ENCODE assay signal across 13 cellular contexts in genomic region chr21:45984584-45985095, GRCh38. TPM values are rescaled to one million over a fixed set of nuclear protein-coding genes. Genes with fewer than 3 reads are reported as not detected.
DNase-seq lines count a peak whose midpoint lies in the region; ATAC-seq and TF ChIP-seq lines count a peak whose summit lies in the region.
"Had no signal": no experiment of that assay in that cellular context is flagged by ENCODE, and none has a peak within 500 bp of the region (broad histone marks: within the 10 kb centered on the region; RNA-seq: fewer than 3 reads in every experiment).

No MANE protein-coding gene starts in this region.

- DNase-seq in CD4-positive, alpha-beta T cell: no peak
- DNase-seq in WTC11 (ENCODE audit: low spot score) (no peak), fibroblast of villous mesenchyme (ENCODE audit: low read depth) (no peak), lower leg skin (ENCODE audit: low spot score in 2 of 2) (no peak)
- no peak for DNase-seq in activated naive CD4-positive, alpha-beta T cell treated with anti-CD3 and anti-CD28 coated beads, Interleukin-2, amount 50 U/mL, for 72 hours (ENCODE audit: low spot score in 2 of 2)
- DNase-seq: KG1, NCI-H2029, SIG-M5 had no signal

- H3K27me3 Mint-ChIP-seq in CD4-positive, alpha-beta T cell: no peaks in the 10 kb centered on the region
- H3K27me3 Mint-ChIP-seq in WTC11 (ENCODE audit: low read depth): peaks cover 3% of the 10 kb centered on the region

- peaks cover 13 to 29% (median 20%) of the 10 kb centered on the region in 3 donors for H3K4me1 ChIP-seq in skeletal muscle tissue (ENCODE audit: control insufficient read depth in 3 of 3, insufficient read depth in 3 of 3, low read length in 3 of 3)

- intact Hi-C loops in CD4-positive, alpha-beta T cell (cut with DNase I, micrococcal nuclease): loop anchor here in 1 of 2 experiments (5.0 to 10.0 kb wide), 4 partner anchors 97 to 430 kb away; partner anchors contain the start of gene PCBP3
- intact Hi-C loops in lower leg skin (cut with DNase I; ENCODE audit: low total_unique reads): no loop called here

- H3K4me1 Mint-ChIP-seq in CD4-positive, alpha-beta T cell (ENCODE audit: low read depth): no peaks in the 10 kb centered on the region
- peaks cover 4% of the 10 kb centered on the region for H3K4me1 Mint-ChIP-seq in WTC11

- H3K4me3 Mint-ChIP-seq in CD4-positive, alpha-beta T cell: peak overlapping the region; percentile 67
- peak overlapping the region; percentile 21; the same call in 1 of the 2 replicates for H3K4me3 Mint-ChIP-seq in WTC11
- H3K4me3 Mint-ChIP-seq: activated naive CD4-positive, alpha-beta T cell treated with anti-CD3 and anti-CD28 coated beads, Interleukin-2, amount 10 ng/mL, durations not matched to agents 7 days and 5 days had no signal

- H3K9me3 Mint-ChIP-seq in CD4-positive, alpha-beta T cell: no peaks in the 10 kb centered on the region
- no peaks in the 10 kb centered on the region for H3K9me3 Mint-ChIP-seq in WTC11
- H3K9me3 Mint-ChIP-seq in activated naive CD4-positive, alpha-beta T cell treated with anti-CD3 and anti-CD28 coated beads, Interleukin-2, amount 50 U/mL, for 72 hours: no peaks in the 10 kb centered on the region
- H3K9me3 Mint-ChIP-seq: activated naive CD4-positive, alpha-beta T cell treated with anti-CD3 and anti-CD28 coated beads, Interleukin-2, amount 10 ng/mL, durations not matched to agents 7 days and 5 days had no signal

- H3K9me3 ChIP-seq in CD4-positive, alpha-beta T cell (ENCODE audit: control insufficient read depth, low read length): no peaks in the 10 kb centered on the region
- no peaks in the 10 kb centered on the region for H3K9me3 ChIP-seq in skeletal muscle tissue (ENCODE audit: control insufficient read depth in 3 of 3, low read length in 3 of 3)
- H3K9me3 ChIP-seq: neutrophil had no signal

- H3K27ac Mint-ChIP-seq in CD4-positive, alpha-beta T cell: no peak overlapping the region
- H3K27ac Mint-ChIP-seq in WTC11: peak overlapping the region; percentile 64
- H3K27ac Mint-ChIP-seq in activated naive CD4-positive, alpha-beta T cell treated with anti-CD3 and anti-CD28 coated beads, Interleukin-2, amount 50 U/mL, for 72 hours: peak overlapping the region in 1 of 2 donors; percentile 71
- H3K27ac Mint-ChIP-seq: activated naive CD4-positive, alpha-beta T cell treated with anti-CD3 and anti-CD28 coated beads, Interleukin-2, amount 10 ng/mL, durations not matched to agents 7 days and 5 days had no signal

- POLR2A ChIA-PET in CD4-positive, alpha-beta T cell (lab: Charles Lee): no interaction called here
- POLR2A ChIA-PET in WTC11 (lab: Charles Lee): no interaction called here

- no peak for TF ChIP-seq POLR2A in lower leg skin (IDR thresholded peaks at IDR 0.05)

- ATAC-seq in CD4-positive, alpha-beta T cell (ENCODE audit: poor library complexity): no peak
- ATAC-seq in WTC11 (no peak), HG03280 (IDR thresholded peaks at IDR 0.05; ENCODE audit: unreplicated experiment) (no peak), HG03175 (IDR thresholded peaks at IDR 0.05; ENCODE audit: unreplicated experiment) (no peak)
- no peak for ATAC-seq in activated naive CD4-positive, alpha-beta T cell treated with anti-CD3 and anti-CD28 coated beads, Interleukin-2, amount 50 U/mL, for 72 hours

- peaks cover 4% of the 10 kb centered on the region for H3K27me3 ChIP-seq in CD4-positive, alpha-beta T cell (ENCODE audit: control insufficient read depth, insufficient read depth, low read length)
- peaks cover 0 to 5% (median 0%) of the 10 kb centered on the region in 3 donors for H3K27me3 ChIP-seq in skeletal muscle tissue (ENCODE audit: control insufficient read depth in 3 of 3, insufficient read depth in 3 of 3, low read length in 3 of 3)

- peak overlapping the region in 1 of 3 donors; percentile 62 for H3K9ac ChIP-seq in skeletal muscle tissue (ENCODE audit: low read depth in 1 of 3, low read length in 3 of 3)

- H3K4me3 ChIP-seq in fibroblast of villous mesenchyme (ENCODE audit: low read depth, low read length) (peak overlapping the region; percentile 99), skeletal muscle tissue (ENCODE audit: low read length in 3 of 3) (peak overlapping the region in 1 of 3 donors; percentile 18), lower leg skin (ENCODE audit: low read depth, poor library complexity, severe bottlenecking) (no peak overlapping the region)

- 74 to 80% methylated on average over 3 of the region's 3 CpGs for WGBS in lower leg skin, 2 donors

- CTCF ChIA-PET in CD4-positive, alpha-beta T cell (lab: Charles Lee): no interaction called here
- CTCF ChIA-PET in WTC11 (lab: Charles Lee): no interaction called here

- no peak for TF ChIP-seq CTCF in CD4-positive, alpha-beta T cell (IDR thresholded peaks at IDR 0.05)
- TF ChIP-seq CTCF in WTC11 (IDR thresholded peaks at IDR 0.05): no peak
- no peak for TF ChIP-seq CTCF in fibroblast of villous mesenchyme (IDR thresholded peaks at IDR 0.05; ENCODE audit: insufficient read depth, low read depth, low read length)
- no peak for TF ChIP-seq CTCF in lower leg skin (IDR thresholded peaks at IDR 0.05)

- peaks cover 4 to 32% (median 24%) of the 10 kb centered on the region in 3 donors for H3K36me3 ChIP-seq in skeletal muscle tissue (ENCODE audit: control insufficient read depth in 3 of 3, insufficient read depth in 3 of 3, low read length in 3 of 3)
- H3K36me3 ChIP-seq: neutrophil had no signal

- no peaks in the 10 kb centered on the region for H3K36me3 Mint-ChIP-seq in CD4-positive, alpha-beta T cell (ENCODE audit: low read depth)
- H3K36me3 Mint-ChIP-seq in WTC11: peaks cover 18% of the 10 kb centered on the region
- no peaks in the 10 kb centered on the region for H3K36me3 Mint-ChIP-seq in activated naive CD4-positive, alpha-beta T cell treated with anti-CD3 and anti-CD28 coated beads, Interleukin-2, amount 50 U/mL, for 72 hours
- H3K36me3 Mint-ChIP-seq: activated naive CD4-positive, alpha-beta T cell treated with anti-CD3 and anti-CD28 coated beads, Interleukin-2, amount 10 ng/mL, durations not matched to agents 7 days and 5 days had no signal

- no peak overlapping the region for H3K27ac ChIP-seq in CD4-positive, alpha-beta T cell (ENCODE audit: low read depth, low read length)
- peak overlapping the region; percentile 54 for H3K27ac ChIP-seq in skeletal muscle tissue (ENCODE audit: low read depth, low read length)
- H3K27ac ChIP-seq: neutrophil had no signal

TF ChIP-seq in WTC11, 78 proteins besides CTCF, POLR2A, EP300 and RAD21:
- TF ChIP-seq ZNF317 (CRISPR knock-in tag; IDR thresholded peaks at IDR 0.05; ENCODE audit: borderline replicate concordance, low read depth): no peak
- TF ChIP-seq TP53 (CRISPR knock-in tag; IDR thresholded peaks at IDR 0.05): no peak
- TF ChIP-seq SOX15 (CRISPR knock-in tag; IDR thresholded peaks at IDR 0.05): no peak
- TF ChIP-seq ZBTB21 (CRISPR knock-in tag; IDR thresholded peaks at IDR 0.05; ENCODE audit: borderline replicate concordance): no peak
- no peak for TF ChIP-seq E2F5 (CRISPR knock-in tag; IDR thresholded peaks at IDR 0.05)
- no peak for TF ChIP-seq ZNF138 (CRISPR knock-in tag; conservative IDR thresholded peaks at IDR 0.05)
- TF ChIP-seq RORB (CRISPR knock-in tag; IDR thresholded peaks at IDR 0.05): no peak
- no peak for TF ChIP-seq HMGA2 (CRISPR knock-in tag; IDR thresholded peaks at IDR 0.05)
- TF ChIP-seq TEAD1 (CRISPR knock-in tag; IDR thresholded peaks at IDR 0.05): no peak
- no peak for TF ChIP-seq USF1 (CRISPR knock-in tag; IDR thresholded peaks at IDR 0.05)
- no peak for TF ChIP-seq IRF2 (CRISPR knock-in tag; IDR thresholded peaks at IDR 0.05; ENCODE audit: borderline replicate concordance, low read depth)
- TF ChIP-seq MXD4 (CRISPR knock-in tag; IDR thresholded peaks at IDR 0.05; ENCODE audit: borderline replicate concordance): no peak

RNA-seq across cellular contexts. Expression of gene COL6A1, which starts 3.1 kb away (rescaled TPM):
- total RNA-seq in CD4-positive, alpha-beta T cell: 1 to 10 TPM; 8.0 to 8.5 TPM
- total RNA-seq in WTC11 (2021): 221 to 245 TPM (median 240 TPM) in 3 replicates
- total RNA-seq in fibroblast of villous mesenchyme: 538 and 819 TPM in 2 replicates
- 270 TPM for total RNA-seq in skeletal muscle tissue
- total RNA-seq in activated naive CD4-positive, alpha-beta T cell treated with anti-CD3 and anti-CD28 coated beads, Interleukin-2, amount 50 U/mL, for 72 hours: 1 to 10 TPM; 2.0 to 4.7 TPM
- total RNA-seq in lower leg skin: 100 to 1,000 TPM in 3 of 4 donors, 10 to 100 TPM in 1; 94.9 to 265 (median 133) TPM

Comparison
In these comparisons a context has a peak if more than half of its experiments do, and no peak if none do; other contexts are left out.
1. RNA of gene COL6A1, which starts 3.1 kb away (total RNA-seq): 538 to 819 TPM in fibroblast of villous mesenchyme, 270 TPM in skeletal muscle tissue (single experiment), 221 to 245 TPM in WTC11 and 94.9 to 265 TPM in lower leg skin; 8.0 to 8.5 TPM in CD4-positive, alpha-beta T cell and 2.0 to 4.7 TPM in activated naive CD4-positive, alpha-beta T cell treated with anti-CD3 and anti-CD28 coated beads, Interleukin-2, amount 50 U/mL, for 72 hours; every median in the first group is over 10 times any median in the second.